ENCODE assay signal across 8 cellular contexts in the genomic region with DNA sequence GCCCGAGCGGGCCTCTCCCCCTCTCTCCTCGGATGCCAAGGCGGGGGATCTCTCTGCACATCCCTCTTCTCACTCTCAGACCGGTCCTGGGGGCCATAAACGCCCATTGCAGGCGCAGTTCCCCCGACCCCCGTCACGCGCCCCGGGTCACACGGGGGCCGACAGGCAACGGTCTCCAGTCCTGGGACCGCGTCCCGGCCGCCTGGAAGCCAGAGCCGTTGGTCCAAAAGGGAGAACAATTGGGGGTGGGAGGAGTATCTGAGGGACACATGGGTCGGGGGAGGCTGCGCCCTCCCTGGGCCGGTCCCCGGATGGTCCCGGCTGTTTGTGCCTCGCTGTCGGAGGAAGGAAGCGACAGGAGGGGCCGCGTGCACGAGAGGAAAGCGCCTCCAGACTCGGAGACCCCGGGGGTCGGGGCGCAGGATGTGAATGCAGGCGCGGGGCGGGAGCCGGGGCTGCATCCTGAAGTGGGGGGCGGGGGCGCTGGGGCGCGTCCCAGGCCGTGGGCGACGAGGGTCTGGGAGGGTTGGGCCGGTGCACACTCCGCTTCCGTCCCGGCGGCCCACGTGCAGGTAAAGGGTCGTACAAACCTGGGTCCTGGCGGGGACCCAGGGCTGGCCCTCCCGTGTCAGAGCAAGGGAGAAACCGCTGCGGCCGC. TPM values are rescaled to one million over a fixed set of nuclear protein-coding genes. Genes with fewer than 3 reads are reported as not detected.
A peak's percentile ranks its signal among the peaks of the same experiment; 100 is the strongest.
DNase-seq lines count a peak whose midpoint lies in the region; ATAC-seq, FAIRE-seq and TF ChIP-seq lines count a peak whose summit lies in the region.

No MANE protein-coding gene starts in this region.

- no peaks in the 10 kb centered on the region for H4K20me1 ChIP-seq in PC-3 (ENCODE audit: low read length)

- H3F3A ChIP-seq in PC-3 (ENCODE audit: low read length, unreplicated experiment): no peaks in the 10 kb centered on the region

- BruUV-seq in PC-3 (replicated peaks; lab: Mats Ljungman, UMichigan): no TSS peak

- ATAC-seq in PC-3: no peak
- no peak for ATAC-seq in pancreas
- no peak for ATAC-seq in HG03521 (IDR thresholded peaks at IDR 0.05; ENCODE audit: unreplicated experiment)

- 0 out of 2 replicates have a peak, but pooled peaks cover 9% of the 10 kb centered on the region for H3K79me2 ChIP-seq in PC-3 (ENCODE audit: low read length)

- FAIRE-seq in pancreas (lab: Jason Lieb, UNC): no peak

- no peak for TF ChIP-seq CTCF in GM12864 (IDR thresholded peaks at IDR 0.05; ENCODE audit: low read depth, low read length, missing control alignments)
- no peak for TF ChIP-seq CTCF in PC-3 (conservative IDR thresholded peaks at IDR 0.05; ENCODE audit: low read depth, low read length)
- TF ChIP-seq CTCF in epithelial cell of proximal tubule (conservative IDR thresholded peaks at IDR 0.05; ENCODE audit: low read depth, low read length): no peak
- TF ChIP-seq CTCF in pancreas (IDR thresholded peaks at IDR 0.05): no peak

- peak overlapping the region; percentile 98 for H3K4me2 ChIP-seq in PC-3 (ENCODE audit: low read length)

- intact Hi-C loops in PC-3 (cut with micrococcal nuclease) (no loop called here), pancreas (cut with DNase I) (no loop called here)

- H3K9me2 ChIP-seq in PC-3 (replicated peaks; ENCODE audit: low read length): no peaks in the 10 kb centered on the region

- CTCF ChIA-PET in PC-3 (lab: Charles Lee): interaction anchor here (0.5 kb wide), 1 partner anchor 19 kb away, joined by 5 read pairs; no protein-coding TSS in a partner anchor

- peak overlapping the region; percentile 59; the same call in 1 of the 2 replicates for H3K9ac ChIP-seq in PC-3 (ENCODE audit: low read length)

- 11% methylated on average over 54 to 59 of the region's 59 CpGs for WGBS in pancreas, 2 donors

- H3K36me3 ChIP-seq in PC-3 (ENCODE audit: low read depth, low read length): peaks cover 5% of the 10 kb centered on the region; the same call in 1 of the 2 replicates
- H3K36me3 ChIP-seq in pancreas: no peaks in the 10 kb centered on the region

- no peaks in the 10 kb centered on the region for H3K27me3 ChIP-seq in PC-3 (ENCODE audit: low read length)
- peaks cover 0 to 8% (median 0%) of the 10 kb centered on the region in 4 donors for H3K27me3 ChIP-seq in pancreas

- H3K9me3 ChIP-seq in PC-3 (ENCODE audit: low read length) (no peaks in the 10 kb centered on the region), pancreas (no peaks in the 10 kb centered on the region)

- POLR2A ChIA-PET in PC-3 (lab: Charles Lee; ENCODE audit: unreplicated experiment): interaction anchor here (0.6 to 2.0 kb wide), 2 partner anchors 12 to 15 kb away, joined by 4 to 18 read pairs; no protein-coding TSS in a partner anchor

- peak overlapping the region; percentile 99 for H2AFZ ChIP-seq in PC-3 (ENCODE audit: low read length)

- H3K4me1 ChIP-seq in PC-3 (ENCODE audit: insufficient read depth, low read length) (peaks cover 39% of the 10 kb centered on the region), pancreas (no peaks in the 10 kb centered on the region)

- DNase-seq in GM12864 (ENCODE audit: low read depth): no peak
- DNase-seq in PC-3: no peak
- DNase-seq in epithelial cell of proximal tubule (ENCODE audit: low read depth): no peak
- peak in 1 of 6 donors; percentile 76 for DNase-seq in pancreas
- no peak for DNase-seq in activated CD4-positive, CD25-positive, alpha-beta regulatory T cell treated with anti-CD3 and anti-CD28 coated beads, Interleukin-2, amount 50 U/mL, for 72 hours
- DNase-seq in cortex of kidney (lab: John Stamatoyannopoulos, UW): no peak
- no peak for DNase-seq in NCI-H226

- H3K27ac ChIP-seq in PC-3 (ENCODE audit: low read length): no peak overlapping the region
- H3K27ac ChIP-seq in pancreas: no peak overlapping the region

- H3K4me3 ChIP-seq in GM12864 (ENCODE audit: low read depth, low read length) (peak overlapping the region; percentile 57), PC-3 (ENCODE audit: low read length) (peak overlapping the region; percentile 92), epithelial cell of proximal tubule (ENCODE audit: low read depth, low read length) (peak overlapping the region; percentile 70), pancreas (peak overlapping the region; percentile 43 to 86 (median 76))

RNA-seq across cellular contexts. Expression of a gene that starts 0.9 kb away (rescaled TPM):
- total RNA-seq in PC-3 (2014; rRNA removed): 23.7 and 26.8 TPM in 2 replicates
- 3.6 and 5.1 TPM in 2 replicates for total RNA-seq in epithelial cell of proximal tubule
- total RNA-seq in pancreas: under 1 TPM; 0.14 to 0.87 (median 0.42) TPM
- 1 to 10 TPM in 1 of 2 donors, under 1 TPM in 1; 0.87 to 1.1 TPM for polyA plus RNA-seq in pancreas

RNA-seq across cellular contexts. Expression of a gene that starts 28.8 kb away (rescaled TPM):
- total RNA-seq in PC-3 (2014; rRNA removed) (117 and 121 TPM in 2 replicates), epithelial cell of proximal tubule (68.3 and 106 TPM in 2 replicates), pancreas (10 to 100 TPM; 14.2 to 29.9 (median 23.1) TPM)
- polyA plus RNA-seq in pancreas: 100 to 1,000 TPM in 1 of 2 donors, 10 to 100 TPM in 1; 90.4 to 111 TPM

RNA-seq across cellular contexts. Expression of a gene that starts 33.6 kb away (rescaled TPM):
- total RNA-seq in PC-3 (2014; rRNA removed) (97.7 and 122 TPM in 2 replicates), epithelial cell of proximal tubule (63.5 and 80.7 TPM in 2 replicates), pancreas (10 to 100 TPM; 42.0 to 52.8 (median 48.1) TPM)
- 10 to 100 TPM; 46.1 to 50.0 TPM for polyA plus RNA-seq in pancreas
